ENCODE assay signal across 15 cellular contexts in genomic region chr7:47040795-47041194, GRCh38.
DNase-seq lines count a peak whose midpoint lies in the region; ATAC-seq and TF ChIP-seq lines count a peak whose summit lies in the region.
"Had no signal": no experiment of that assay in that cellular context is flagged by ENCODE, and none has a peak within 500 bp of the region (broad histone marks: within the 10 kb centered on the region; RNA-seq: fewer than 3 reads in every experiment).

No MANE protein-coding gene starts in this region.

- H3K4me3 ChIP-seq in fibroblast of pulmonary artery (replicated peaks; ENCODE audit: low read depth, low read length) (no peak overlapping the region), prostate gland (no peak overlapping the region), dorsolateral prefrontal cortex (no peak overlapping the region)
- H3K4me3 ChIP-seq: PC-9 had no signal

- no peak overlapping the region for H3K4me3 Mint-ChIP-seq in activated T-helper 17 cell treated with anti-CD3 and anti-CD28 coated beads, Interleukin-2, amount 50 U/mL, for 72 hours

- 28% methylated on average over 9 of the region's 9 CpGs for WGBS in prostate gland

- DNase-seq in Daoy (ENCODE audit: low read depth) (peak; percentile 21), NCI-H69 (lab: John Stamatoyannopoulos, UW) (peak; percentile 8), fibroblast of pulmonary artery (ENCODE audit: low read depth) (peak; percentile 29), prostate gland (ENCODE audit: low spot score) (peak; percentile 44), dorsolateral prefrontal cortex (no peak), caudate nucleus (lab: John Stamatoyannopoulos, UW) (no peak)
- DNase-seq: Kasumi-1, NCI-H1417 treated with DMSO at 0.1 percent for 48 hours, NCI-H2081, NCI-H748 treated with DMSO at 0.1 percent for 48 hours, PC-9, Right ventricle myocardium superior had no signal

- no peak for TF ChIP-seq POLR2A in prostate gland (IDR thresholded peaks at IDR 0.05)

- H3K27ac Mint-ChIP-seq in activated T-helper 17 cell treated with anti-CD3 and anti-CD28 coated beads, Interleukin-2, amount 50 U/mL, for 72 hours: no peak overlapping the region

- H3K27me3 Mint-ChIP-seq in activated T-helper 17 cell treated with anti-CD3 and anti-CD28 coated beads, Interleukin-2, amount 50 U/mL, for 72 hours: peaks cover 4% of the 10 kb centered on the region

- TF ChIP-seq CTCF in fibroblast of pulmonary artery (IDR thresholded peaks at IDR 0.05; ENCODE audit: low read length, missing control alignments) (no peak), prostate gland (IDR thresholded peaks at IDR 0.05) (no peak), dorsolateral prefrontal cortex (IDR thresholded peaks at IDR 0.05 in 54 of 56, conservative IDR thresholded peaks at IDR 0.05 in 2 of 56; ENCODE audit: low read depth in 1 of 56, partially characterized antibody in 56 of 56) (no peak)

- H3K36me3 Mint-ChIP-seq in activated T-helper 17 cell treated with anti-CD3 and anti-CD28 coated beads, Interleukin-2, amount 50 U/mL, for 72 hours (ENCODE audit: low read depth): no peaks in the 10 kb centered on the region

- H3K4me1 ChIP-seq in prostate gland (replicated peaks): no peaks in the 10 kb centered on the region

- no peak overlapping the region for H3K27ac ChIP-seq in prostate gland
- H3K27ac ChIP-seq in dorsolateral prefrontal cortex: no peak overlapping the region
- H3K27ac ChIP-seq in caudate nucleus (ENCODE audit: low read depth, low read length): no peak overlapping the region
- H3K27ac ChIP-seq: PC-9 had no signal

- no peaks in the 10 kb centered on the region for H3K9me3 ChIP-seq in prostate gland

- H3K36me3 ChIP-seq in prostate gland: no peaks in the 10 kb centered on the region

- no peaks in the 10 kb centered on the region for H3K27me3 ChIP-seq in prostate gland (replicated peaks; ENCODE audit: insufficient read depth)
- H3K27me3 ChIP-seq in dorsolateral prefrontal cortex: peaks cover 0 to 11% (median 0%) of the 10 kb centered on the region in 45 donors

- intact Hi-C loops in prostate gland (cut with DNase I): loop anchor here (10.0 kb wide), 1 partner anchor 106 kb away; no protein-coding TSS in a partner anchor
- intact Hi-C loops in dorsolateral prefrontal cortex (cut with DNase I): no loop called here

- no peaks in the 10 kb centered on the region for H3K4me1 Mint-ChIP-seq in activated T-helper 17 cell treated with anti-CD3 and anti-CD28 coated beads, Interleukin-2, amount 50 U/mL, for 72 hours

- ATAC-seq in GM18520 (IDR thresholded peaks at IDR 0.05; ENCODE audit: unreplicated experiment): no peak
- ATAC-seq in activated T-helper 17 cell treated with anti-CD3 and anti-CD28 coated beads, Interleukin-2, amount 50 U/mL, for 72 hours (replicated peaks): no peak
- ATAC-seq: SK-N-SH treated with all-trans-retinoic acid at 6 μM for 48 hours had no signal

- peaks cover 8% of the 10 kb centered on the region for H3K9me3 Mint-ChIP-seq in activated T-helper 17 cell treated with anti-CD3 and anti-CD28 coated beads, Interleukin-2, amount 50 U/mL, for 72 hours

Comparison
In these comparisons a context has a peak if more than half of its experiments do, and no peak if none do; other contexts are left out.
1. DNase-seq: peak in Daoy (single experiment), NCI-H69 (single experiment), fibroblast of pulmonary artery (single experiment) and prostate gland (single experiment); none in dorsolateral prefrontal cortex (0 of 10) and caudate nucleus (0 of 61).